In genomic region chr13:86383151-86383550, GRCh38 we compare ENCODE assay signal across 13 cellular contexts.
"Had no signal": no experiment of that assay in that cellular context is flagged by ENCODE, and none has a peak within 500 bp of the region (broad histone marks: within the 10 kb centered on the region; RNA-seq: fewer than 3 reads in every experiment).

No MANE protein-coding gene starts in this region.

- H3K27ac Mint-ChIP-seq: activated B cell treated with CpG ODN at 0.5 μM for 24 hours; activated CD4-positive, alpha-beta T cell treated with anti-CD3 and anti-CD28 coated beads, Interleukin-2, amount 10 ng/mL, durations not matched to agents 24 days and 14 days; activated naive CD4-positive, alpha-beta T cell treated with anti-CD3 and anti-CD28 coated beads for 36 hours; natural killer cell treated with Interleukin-12 subunit alpha and Interleukin-12 subunit beta and Interleukin-15 and Interleukin-18, amount 100 ng/mL, for 72 hours; type B pancreatic cell had no signal

- H3K9me3 ChIP-seq: adrenal gland, gastrocnemius medialis had no signal

- H3K4me1 Mint-ChIP-seq: activated B cell treated with CpG ODN at 0.5 μM for 24 hours; activated CD4-positive, alpha-beta T cell treated with anti-CD3 and anti-CD28 coated beads, Interleukin-2, amount 10 ng/mL, durations not matched to agents 24 days and 14 days had no signal

- H3K36me3 Mint-ChIP-seq: natural killer cell treated with Interleukin-12 subunit alpha and Interleukin-12 subunit beta and Interleukin-15 and Interleukin-18, amount 100 ng/mL, for 72 hours; type B pancreatic cell had no signal

- H3K9me3 Mint-ChIP-seq: activated CD4-positive, alpha-beta T cell treated with anti-CD3 and anti-CD28 coated beads, Interleukin-2, amount 10 ng/mL, durations not matched to agents 24 days and 14 days; activated naive CD4-positive, alpha-beta T cell treated with anti-CD3 and anti-CD28 coated beads for 36 hours; type B pancreatic cell had no signal

- H3K36me3 ChIP-seq: adrenal gland, gastrocnemius medialis, heart right ventricle, left lung had no signal

- H3K4me3 ChIP-seq: adrenal gland, coronary artery, gastrocnemius medialis, heart right ventricle, left lung had no signal

- ATAC-seq: gastrocnemius medialis; left lung; natural killer cell treated with Interleukin-12 subunit alpha and Interleukin-12 subunit beta and Interleukin-15 and Interleukin-18, amount 100 ng/mL, for 72 hours had no signal

- H3K4me3 Mint-ChIP-seq: activated B cell treated with CpG ODN at 0.5 μM for 24 hours; activated CD4-positive, alpha-beta T cell treated with anti-CD3 and anti-CD28 coated beads, Interleukin-2, amount 10 ng/mL, durations not matched to agents 24 days and 14 days; activated naive CD4-positive, alpha-beta T cell treated with anti-CD3 and anti-CD28 coated beads for 36 hours; natural killer cell treated with Interleukin-12 subunit alpha and Interleukin-12 subunit beta and Interleukin-15 and Interleukin-18, amount 100 ng/mL, for 72 hours; type B pancreatic cell had no signal

- H3K27me3 Mint-ChIP-seq: activated B cell treated with CpG ODN at 0.5 μM for 24 hours; activated CD4-positive, alpha-beta T cell treated with anti-CD3 and anti-CD28 coated beads, Interleukin-2, amount 10 ng/mL, durations not matched to agents 24 days and 14 days; natural killer cell treated with Interleukin-12 subunit alpha and Interleukin-12 subunit beta and Interleukin-15 and Interleukin-18, amount 100 ng/mL, for 72 hours; type B pancreatic cell had no signal

- H3K4me1 ChIP-seq: adrenal gland, gastrocnemius medialis, heart right ventricle, left lung had no signal

- DNase-seq: activated B cell treated with CpG ODN at 0.5 μM for 24 hours; activated CD4-positive, alpha-beta T cell treated with anti-CD3 and anti-CD28 coated beads, Interleukin-2, amount 10 ng/mL, durations not matched to agents 24 days and 14 days; activated naive CD4-positive, alpha-beta T cell treated with anti-CD3 and anti-CD28 coated beads for 36 hours; adrenal gland; effector CD4-positive, alpha-beta T cell; gastrocnemius medialis; heart right ventricle; stimulated activated CD4-positive, alpha-beta T cell treated with anti-CD3 and anti-CD28 coated beads, Interleukin-12 subunit alpha, Interleukin-12 subunit beta, amount 100 ng/mL, for 4 hours; stimulated activated naive CD4-positive, alpha-beta T cell had no signal

- H3K27ac ChIP-seq: adrenal gland, coronary artery, gastrocnemius medialis, heart right ventricle, left lung had no signal

- H3K27me3 ChIP-seq: adrenal gland, gastrocnemius medialis, heart right ventricle, left lung had no signal
